18 cellular contexts compared by ENCODE assay signal in genomic region chr16:50311134-50311528, GRCh38. TPM values are rescaled to one million over a fixed set of nuclear protein-coding genes. Genes with fewer than 3 reads are reported as not detected.
A peak's percentile ranks its signal among the peaks of the same experiment; 100 is the strongest.
DNase-seq lines count a peak whose midpoint lies in the region; ATAC-seq, FAIRE-seq and TF ChIP-seq lines count a peak whose summit lies in the region.
"Had no signal": no experiment of that assay in that cellular context is flagged by ENCODE, and none has a peak within 500 bp of the region (broad histone marks: within the 10 kb centered on the region; RNA-seq: fewer than 3 reads in every experiment).

No MANE protein-coding gene starts in this region.

- H3K4me1 Mint-ChIP-seq in T-helper 2 cell treated with Interferon-gamma antibody and Interleukin-4, amounts not matched to agents 5 μg/mL and 100 μg/mL, for 36 hours (ENCODE audit: low read depth): peaks cover 10% of the 10 kb centered on the region
- peaks cover 28 to 36% of the 10 kb centered on the region in 2 donors for H3K4me1 Mint-ChIP-seq in natural killer cell treated with Interleukin-12 subunit alpha and Interleukin-12 subunit beta and Interleukin-15 and Interleukin-18, amount 100 ng/mL, for 72 hours (ENCODE audit: low read depth in 2 of 2)
- H3K4me1 Mint-ChIP-seq in natural killer cell: peaks cover 24 to 59% of the 10 kb centered on the region in 2 donors

- H3K27me3 Mint-ChIP-seq in T-helper 2 cell treated with Interferon-gamma antibody and Interleukin-4, amounts not matched to agents 5 μg/mL and 100 μg/mL, for 36 hours (ENCODE audit: low read depth): no peaks in the 10 kb centered on the region
- H3K27me3 Mint-ChIP-seq in natural killer cell treated with Interleukin-12 subunit alpha and Interleukin-12 subunit beta and Interleukin-15 and Interleukin-18, amount 100 ng/mL, for 72 hours: no peaks in the 10 kb centered on the region
- no peaks in the 10 kb centered on the region for H3K27me3 Mint-ChIP-seq in natural killer cell (ENCODE audit: low read depth in 2 of 2)
- H3K27me3 Mint-ChIP-seq: brain had no signal

- ATAC-seq in natural killer cell treated with Interleukin-12 subunit alpha and Interleukin-12 subunit beta and Interleukin-15 and Interleukin-18, amount 100 ng/mL, for 72 hours: no peak
- ATAC-seq in natural killer cell (no peak), GM19455 (IDR thresholded peaks at IDR 0.05; ENCODE audit: unreplicated experiment) (no peak)

- TF ChIP-seq CTCF in natural killer cell (IDR thresholded peaks at IDR 0.05) (no peak), kidney (IDR thresholded peaks at IDR 0.05; ENCODE audit: borderline replicate concordance, extremely low read depth, insufficient read depth) (no peak), WERI-Rb-1 (IDR thresholded peaks at IDR 0.05; ENCODE audit: low read depth, low read length) (no peak)

- no peaks in the 10 kb centered on the region for H3K4me1 ChIP-seq in kidney (ENCODE audit: control insufficient read depth in 1 of 2, insufficient read depth in 1 of 2, low read depth in 1 of 2, low read length in 2 of 2)

- no peaks in the 10 kb centered on the region for H3K27me3 ChIP-seq in WERI-Rb-1 (ENCODE audit: insufficient read depth, low read depth, severe bottlenecking)
- H3K27me3 ChIP-seq: BE2C had no signal

- peaks cover 55% of the 10 kb centered on the region for H3K36me3 Mint-ChIP-seq in T-helper 2 cell treated with Interferon-gamma antibody and Interleukin-4, amounts not matched to agents 5 μg/mL and 100 μg/mL, for 36 hours (ENCODE audit: low read depth)
- H3K36me3 Mint-ChIP-seq in natural killer cell treated with Interleukin-12 subunit alpha and Interleukin-12 subunit beta and Interleukin-15 and Interleukin-18, amount 100 ng/mL, for 72 hours: peaks cover 1% of the 10 kb centered on the region
- H3K36me3 Mint-ChIP-seq in natural killer cell: no peaks in the 10 kb centered on the region
- H3K36me3 Mint-ChIP-seq: brain had no signal

- H3K4me3 ChIP-seq in kidney (ENCODE audit: low read length in 2 of 2) (no peak overlapping the region), WERI-Rb-1 (ENCODE audit: low read depth, low read length) (no peak overlapping the region)
- H3K4me3 ChIP-seq: lung had no signal

- no peak for FAIRE-seq in kidney (lab: Jason Lieb, UNC)
- FAIRE-seq: A204.1, colon, GM18507 had no signal

- DNase-seq in T-helper 2 cell treated with Interferon-gamma antibody and Interleukin-4, amounts not matched to agents 5 μg/mL and 100 μg/mL, for 36 hours (ENCODE audit: low spot score): no peak
- DNase-seq in T-helper 2 cell (no peak), natural killer cell (no peak), kidney (peak; percentile 41), ureter (ENCODE audit: low spot score) (peak; percentile 34), WERI-Rb-1 (no peak)
- peak; percentile 49 for DNase-seq in natural killer cell treated with Interleukin-12 subunit alpha and Interleukin-12 subunit beta and Interleukin-15 and Interleukin-18, amount 100 ng/mL, for 72 hours (ENCODE audit: low spot score)
- DNase-seq: activated CD4-positive, alpha-beta T cell treated with anti-CD3 and anti-CD28 coated beads for 1 hour; BE2C; NCI-H510A treated with DMSO at 0.1 percent for 48 hours; RPMI8226; stimulated activated CD4-positive, alpha-beta T cell treated with anti-CD3 and anti-CD28 coated beads, Interleukin-15, amount 100 ng/mL, for 24 hours had no signal

- no peak overlapping the region for H3K9ac ChIP-seq in kidney (ENCODE audit: low read length in 2 of 2)

- H3K9me3 ChIP-seq in kidney (ENCODE audit: control insufficient read depth in 1 of 2, low read length in 2 of 2) (no peaks in the 10 kb centered on the region), WERI-Rb-1 (ENCODE audit: severe bottlenecking) (no peaks in the 10 kb centered on the region)
- H3K9me3 ChIP-seq: BE2C had no signal

- no peaks in the 10 kb centered on the region for H3K9me3 Mint-ChIP-seq in T-helper 2 cell treated with Interferon-gamma antibody and Interleukin-4, amounts not matched to agents 5 μg/mL and 100 μg/mL, for 36 hours
- H3K9me3 Mint-ChIP-seq in natural killer cell treated with Interleukin-12 subunit alpha and Interleukin-12 subunit beta and Interleukin-15 and Interleukin-18, amount 100 ng/mL, for 72 hours: no peaks in the 10 kb centered on the region
- H3K9me3 Mint-ChIP-seq in natural killer cell: no peaks in the 10 kb centered on the region
- H3K9me3 Mint-ChIP-seq: brain had no signal

- H3K27ac ChIP-seq in kidney (ENCODE audit: low read depth in 2 of 2, low read length in 2 of 2): no peak overlapping the region
- H3K27ac ChIP-seq in WERI-Rb-1: no peak overlapping the region

- H3K27ac Mint-ChIP-seq in T-helper 2 cell treated with Interferon-gamma antibody and Interleukin-4, amounts not matched to agents 5 μg/mL and 100 μg/mL, for 36 hours: peak overlapping the region; percentile 1
- H3K27ac Mint-ChIP-seq in natural killer cell treated with Interleukin-12 subunit alpha and Interleukin-12 subunit beta and Interleukin-15 and Interleukin-18, amount 100 ng/mL, for 72 hours: peak overlapping the region in 1 of 2 donors; percentile 78
- H3K27ac Mint-ChIP-seq in natural killer cell: peak overlapping the region in 1 of 2 donors; percentile 93

- H3K4me3 Mint-ChIP-seq in T-helper 2 cell treated with Interferon-gamma antibody and Interleukin-4, amounts not matched to agents 5 μg/mL and 100 μg/mL, for 36 hours: no peak overlapping the region
- no peak overlapping the region for H3K4me3 Mint-ChIP-seq in natural killer cell treated with Interleukin-12 subunit alpha and Interleukin-12 subunit beta and Interleukin-15 and Interleukin-18, amount 100 ng/mL, for 72 hours
- no peak overlapping the region for H3K4me3 Mint-ChIP-seq in natural killer cell
- H3K4me3 Mint-ChIP-seq: brain had no signal

- intact Hi-C loops in natural killer cell (cut with micrococcal nuclease): no loop called here
- intact Hi-C loops in kidney (cut with DNase I): no loop called here

- H3K36me3 ChIP-seq in kidney (ENCODE audit: control insufficient read depth in 1 of 2, insufficient read depth in 2 of 2, low read length in 2 of 2) (peaks cover 10% of the 10 kb centered on the region in 2 donors), WERI-Rb-1 (peaks cover 37% of the 10 kb centered on the region)

RNA-seq across cellular contexts. Expression of gene ADCY7, which starts 44.8 kb away (rescaled TPM):
- total RNA-seq in natural killer cell treated with Interleukin-12 subunit alpha and Interleukin-12 subunit beta and Interleukin-15 and Interleukin-18, amount 100 ng/mL, for 72 hours: 100 to 1,000 TPM; 135 to 186 TPM
- total RNA-seq in natural killer cell (100 to 1,000 TPM; 479 to 591 (median 512) TPM), kidney (40.5 TPM), ureter (18.6 TPM)
- 0.86 TPM for polyA plus RNA-seq in kidney (ENCODE audit: insufficient read depth, low read depth, low replicate concordance)

RNA-seq across cellular contexts. Expression of gene BRD7, which starts 57.7 kb away (rescaled TPM):
- 10 to 100 TPM; 64.1 to 91.4 TPM for total RNA-seq in natural killer cell treated with Interleukin-12 subunit alpha and Interleukin-12 subunit beta and Interleukin-15 and Interleukin-18, amount 100 ng/mL, for 72 hours
- total RNA-seq in natural killer cell: 100 to 1,000 TPM in 1 of 3 donors, 10 to 100 TPM in 2; 89.2 to 118 (median 94.9) TPM
- total RNA-seq in kidney: 68.0 TPM
- 44.1 TPM for polyA plus RNA-seq in kidney (ENCODE audit: insufficient read depth, low read depth, low replicate concordance)
- 63.7 TPM for total RNA-seq in ureter

Comparison
In these comparisons a context has a peak if more than half of its experiments do, and no peak if none do; other contexts are left out.
1. DNase-seq: peak in natural killer cell treated with Interleukin-12 subunit alpha and Interleukin-12 subunit beta and Interleukin-15 and Interleukin-18, amount 100 ng/mL, for 72 hours (single experiment), kidney (single experiment) and ureter (single experiment); none in T-helper 2 cell treated with Interferon-gamma antibody and Interleukin-4, amounts not matched to agents 5 μg/mL and 100 μg/mL, for 36 hours (single experiment), T-helper 2 cell (0 of 5), natural killer cell (single experiment) and WERI-Rb-1 (single experiment).